ENCODE assay signal across 20 cellular contexts in genomic region chr16:70301121-70301520, GRCh38. TPM values are rescaled to one million over a fixed set of nuclear protein-coding genes. Genes with fewer than 3 reads are reported as not detected.
DNase-seq lines count a peak whose midpoint lies in the region; ATAC-seq and TF ChIP-seq lines count a peak whose summit lies in the region.
"Had no signal": no experiment of that assay in that cellular context is flagged by ENCODE, and none has a peak within 500 bp of the region (broad histone marks: within the 10 kb centered on the region; RNA-seq: fewer than 3 reads in every experiment).

No MANE protein-coding gene starts in this region.

- H3K36me3 Mint-ChIP-seq in T-helper 2 cell treated with Interferon-gamma antibody and Interleukin-4, amounts not matched to agents 5 μg/mL and 100 μg/mL, for 36 hours (ENCODE audit: low read depth): peaks cover 34% of the 10 kb centered on the region
- H3K36me3 Mint-ChIP-seq in Calu3 (ENCODE audit: insufficient read depth, unreplicated experiment) (peaks cover 40% of the 10 kb centered on the region), nephron (ENCODE audit: low read depth) (peaks cover 44% of the 10 kb centered on the region)
- peaks cover 35% of the 10 kb centered on the region for H3K36me3 Mint-ChIP-seq in activated naive CD8-positive, alpha-beta T cell treated with anti-CD3 and anti-CD28 coated beads for 36 hours

- no peaks in the 10 kb centered on the region for H3K27me3 Mint-ChIP-seq in T-helper 2 cell treated with Interferon-gamma antibody and Interleukin-4, amounts not matched to agents 5 μg/mL and 100 μg/mL, for 36 hours (ENCODE audit: low read depth)
- H3K27me3 Mint-ChIP-seq in Calu3 (ENCODE audit: unreplicated experiment) (no peaks in the 10 kb centered on the region), nephron (ENCODE audit: low read depth) (no peaks in the 10 kb centered on the region)
- H3K27me3 Mint-ChIP-seq in activated naive CD8-positive, alpha-beta T cell treated with anti-CD3 and anti-CD28 coated beads for 36 hours: no peaks in the 10 kb centered on the region

- intact Hi-C loops in Calu3 (cut with micrococcal nuclease; ENCODE audit: unreplicated experiment): no loop called here
- intact Hi-C loops in uterus (cut with DNase I; ENCODE audit: low total_unique reads): no loop called here

- no peak for TF ChIP-seq POLR2A in uterus (IDR thresholded peaks at IDR 0.05)

- peak overlapping the region; percentile 0 for H3K4me3 Mint-ChIP-seq in T-helper 2 cell treated with Interferon-gamma antibody and Interleukin-4, amounts not matched to agents 5 μg/mL and 100 μg/mL, for 36 hours
- H3K4me3 Mint-ChIP-seq in Calu3 (ENCODE audit: low read depth, unreplicated experiment): peak overlapping the region; percentile 96
- H3K4me3 Mint-ChIP-seq in activated naive CD8-positive, alpha-beta T cell treated with anti-CD3 and anti-CD28 coated beads for 36 hours: peak overlapping the region; percentile 16
- H3K4me3 Mint-ChIP-seq in nephron: peak overlapping the region; percentile 91 to 98 (median 94)

- H3K36me3 ChIP-seq in uterus: no peaks in the 10 kb centered on the region

- TF ChIP-seq CTCF in Calu3 (IDR thresholded peaks at IDR 0.05; ENCODE audit: unreplicated experiment): no peak
- TF ChIP-seq CTCF in nephron (IDR thresholded peaks at IDR 0.05; ENCODE audit: unreplicated experiment in 3 of 3): no peak
- no peak for TF ChIP-seq CTCF in uterus (IDR thresholded peaks at IDR 0.05)

- peaks cover 35% of the 10 kb centered on the region for H3K4me1 Mint-ChIP-seq in T-helper 2 cell treated with Interferon-gamma antibody and Interleukin-4, amounts not matched to agents 5 μg/mL and 100 μg/mL, for 36 hours (ENCODE audit: low read depth)
- H3K4me1 Mint-ChIP-seq in Calu3 (ENCODE audit: low read depth, unreplicated experiment): peaks cover 34% of the 10 kb centered on the region
- H3K4me1 Mint-ChIP-seq in activated naive CD8-positive, alpha-beta T cell treated with anti-CD3 and anti-CD28 coated beads for 36 hours: peaks cover 37% of the 10 kb centered on the region
- H3K4me1 Mint-ChIP-seq in nephron: peaks cover 14% of the 10 kb centered on the region

- no peak overlapping the region for H3K27ac Mint-ChIP-seq in T-helper 2 cell treated with Interferon-gamma antibody and Interleukin-4, amounts not matched to agents 5 μg/mL and 100 μg/mL, for 36 hours
- no peak overlapping the region for H3K27ac Mint-ChIP-seq in Calu3 (ENCODE audit: unreplicated experiment)
- H3K27ac Mint-ChIP-seq in activated naive CD8-positive, alpha-beta T cell treated with anti-CD3 and anti-CD28 coated beads for 36 hours: no peak overlapping the region
- peak overlapping the region in 2 of 3 experiments; percentile 14 to 23 for H3K27ac Mint-ChIP-seq in nephron

- H3K9me3 Mint-ChIP-seq in T-helper 2 cell treated with Interferon-gamma antibody and Interleukin-4, amounts not matched to agents 5 μg/mL and 100 μg/mL, for 36 hours: peaks cover 14% of the 10 kb centered on the region
- peaks cover 9% of the 10 kb centered on the region for H3K9me3 Mint-ChIP-seq in Calu3 (ENCODE audit: low read depth, unreplicated experiment)
- peaks cover 11% of the 10 kb centered on the region for H3K9me3 Mint-ChIP-seq in activated naive CD8-positive, alpha-beta T cell treated with anti-CD3 and anti-CD28 coated beads for 36 hours
- peaks cover 22% of the 10 kb centered on the region for H3K9me3 Mint-ChIP-seq in nephron

- CTCF ChIA-PET in Calu3 (lab: Charles Lee): no interaction called here

- no peaks in the 10 kb centered on the region for H3K27me3 ChIP-seq in uterus
- H3K27me3 ChIP-seq: testis had no signal

- no peaks in the 10 kb centered on the region for H3K4me1 ChIP-seq in uterus

- DNase-seq in T-helper 2 cell treated with Interferon-gamma antibody and Interleukin-4, amounts not matched to agents 5 μg/mL and 100 μg/mL, for 36 hours (ENCODE audit: low spot score): no peak
- DNase-seq in T-helper 2 cell (no peak), Calu3 (no peak), uterus (no peak)
- no peak for DNase-seq in activated naive CD8-positive, alpha-beta T cell treated with anti-CD3 and anti-CD28 coated beads for 36 hours
- no peak for DNase-seq in central memory CD4-positive, alpha-beta T cell
- DNase-seq: 8988T; activated CD8-positive, alpha-beta memory T cell treated with anti-CD3 and anti-CD28 coated beads, Interleukin-2, amount 50 U/mL, for 4 hours; DMS53; head of caudate nucleus; left ventricle myocardium superior; NCI-H1105 treated with DMSO at 0.1 percent for 48 hours; NCI-H2107; NCI-H524; stimulated activated CD8-positive, alpha-beta memory T cell treated with anti-CD3 and anti-CD28 coated beads, Interleukin-4, amount 100 ng/mL, for 48 hours; testis had no signal

- no peak overlapping the region for H3K27ac ChIP-seq in uterus
- H3K27ac ChIP-seq: testis had no signal

- ATAC-seq in esophagus mucosa: no peak
- ATAC-seq: left ventricle myocardium superior, Right ventricle myocardium inferior had no signal

- H3K4me3 ChIP-seq in uterus: no peak overlapping the region
- H3K4me3 ChIP-seq: smooth muscle cell, testis had no signal

- no TSS peak for BruUV-seq in Calu3 (replicated peaks; lab: Mats Ljungman, UMichigan)

- no peaks in the 10 kb centered on the region for H3K9me3 ChIP-seq in uterus
- H3K9me3 ChIP-seq: testis had no signal

RNA-seq across cellular contexts. Expression of gene DDX19B, which starts 2.1 kb away (rescaled TPM):
- total RNA-seq in Calu3 (2022) (44.6 and 45.2 TPM in 2 replicates), uterus (10 to 100 TPM; 10.6 to 77.6 (median 25.4) TPM), esophagus mucosa (16.7 TPM)
- 10 to 100 TPM; 36.7 to 39.3 TPM for total RNA-seq in activated naive CD8-positive, alpha-beta T cell treated with anti-CD3 and anti-CD28 coated beads for 36 hours

RNA-seq across cellular contexts. Expression of gene AARS1, which starts 11.8 kb away (rescaled TPM):
- total RNA-seq in Calu3 (2022) (241 and 261 TPM in 2 replicates), uterus (10 to 100 TPM; 32.5 to 99.4 (median 62.5) TPM), esophagus mucosa (53.4 TPM)
- total RNA-seq in activated naive CD8-positive, alpha-beta T cell treated with anti-CD3 and anti-CD28 coated beads for 36 hours: 100 to 1,000 TPM; 167 to 173 TPM

RNA-seq across cellular contexts. Expression of gene DDX19A, which starts 45.6 kb away (rescaled TPM):
- total RNA-seq in Calu3 (2022) (50.9 and 59.8 TPM in 2 replicates), uterus (100 to 1,000 TPM in 1 of 4 donors, 10 to 100 TPM in 3; 12.1 to 126 (median 41.9) TPM), esophagus mucosa (19.2 TPM)
- total RNA-seq in activated naive CD8-positive, alpha-beta T cell treated with anti-CD3 and anti-CD28 coated beads for 36 hours: 10 to 100 TPM; 67.4 to 72.1 TPM

RNA-seq across cellular contexts. Expression of gene EXOSC6, which starts 49.4 kb away (rescaled TPM):
- total RNA-seq in Calu3 (2022) (32.3 and 33.2 TPM in 2 replicates), uterus (10 to 100 TPM in 3 of 4 donors, 1 to 10 TPM in 1; 8.8 to 38.0 (median 22.8) TPM), esophagus mucosa (15.1 TPM)
- 10 to 100 TPM; 34.9 to 35.5 TPM for total RNA-seq in activated naive CD8-positive, alpha-beta T cell treated with anti-CD3 and anti-CD28 coated beads for 36 hours

Comparison
In these comparisons a context has a peak if more than half of its experiments do, and no peak if none do; other contexts are left out.
1. H3K27ac Mint-ChIP-seq: peak in nephron (2 of 3); none in T-helper 2 cell treated with Interferon-gamma antibody and Interleukin-4, amounts not matched to agents 5 μg/mL and 100 μg/mL, for 36 hours (single experiment), Calu3 (single experiment) and activated naive CD8-positive, alpha-beta T cell treated with anti-CD3 and anti-CD28 coated beads for 36 hours (single experiment).
2. H3K4me3 Mint-ChIP-seq: peak in every context shown above with its lines; median percentile 96 in Calu3; 94 in nephron; 16 in activated naive CD8-positive, alpha-beta T cell treated with anti-CD3 and anti-CD28 coated beads for 36 hours; 0 in T-helper 2 cell treated with Interferon-gamma antibody and Interleukin-4, amounts not matched to agents 5 μg/mL and 100 μg/mL, for 36 hours.